ENCODE assay signal across 8 cellular contexts in the genomic region with DNA sequence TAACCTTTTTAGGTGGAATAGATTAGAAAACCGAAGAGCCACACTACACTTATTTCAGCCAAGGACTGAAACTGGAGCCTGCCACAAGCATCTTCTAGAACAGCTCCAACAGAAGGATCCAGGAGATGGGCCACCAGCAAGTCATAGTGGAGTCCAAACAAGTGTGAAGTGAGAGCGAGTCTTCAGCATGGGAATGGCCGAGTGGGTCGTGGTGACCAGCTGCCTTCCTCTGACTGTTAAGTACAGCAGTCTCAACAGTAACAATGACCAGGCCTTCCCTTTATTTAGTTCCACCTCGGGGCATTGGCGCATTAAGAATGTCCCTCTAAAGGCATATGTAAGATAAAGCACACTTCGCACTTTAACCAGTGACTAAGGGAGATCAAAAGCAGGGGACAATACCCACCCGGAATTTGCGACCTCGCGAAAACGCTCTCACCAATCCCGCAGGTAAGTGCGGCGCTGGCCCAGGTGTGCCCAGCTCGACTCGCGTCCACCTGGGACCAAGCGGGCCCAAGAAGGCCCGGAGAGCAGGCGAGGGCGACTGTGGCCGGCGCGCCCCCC. TPM values are rescaled to one million over a fixed set of nuclear protein-coding genes. Genes with fewer than 3 reads are reported as not detected.
DNase-seq lines count a peak whose midpoint lies in the region; ATAC-seq and TF ChIP-seq lines count a peak whose summit lies in the region.

No MANE protein-coding gene starts in this region.

- H3K27me3 Mint-ChIP-seq in CD4-positive, alpha-beta memory T cell = peaks cover 11 to 20% of the 10 kb centered on the region in 2 donors

- H3K4me1 ChIP-seq in CD4-positive, alpha-beta memory T cell (ENCODE audit: insufficient read depth, low read length) = no peaks in the 10 kb centered on the region
- H3K4me1 ChIP-seq in Peyer's patch (no peaks in the 10 kb centered on the region), left ventricle myocardium inferior (peaks cover 14% of the 10 kb centered on the region), parathyroid adenoma (no peaks in the 10 kb centered on the region)

- H3K9me3 Mint-ChIP-seq in CD4-positive, alpha-beta memory T cell = peaks cover 0 to 15% (median 9%) of the 10 kb centered on the region in 8 donors

- no peak for ATAC-seq in HG03097 (IDR thresholded peaks at IDR 0.05; ENCODE audit: low FRiP score, unreplicated experiment)
- no peak for ATAC-seq in HG02588 (IDR thresholded peaks at IDR 0.05; ENCODE audit: unreplicated experiment)

- peaks cover 10% of the 10 kb centered on the region for H3K27me3 ChIP-seq in CD4-positive, alpha-beta memory T cell (ENCODE audit: insufficient read depth, low read length)
- H3K27me3 ChIP-seq in Peyer's patch (no peaks in the 10 kb centered on the region), left ventricle myocardium inferior (ENCODE audit: low read depth) (peaks cover 54% of the 10 kb centered on the region), parathyroid adenoma (ENCODE audit: control insufficient read depth, insufficient read depth, low read length) (no peaks in the 10 kb centered on the region)

- intact Hi-C loops in CD4-positive, alpha-beta memory T cell (cut with micrococcal nuclease) = no loop called here
- intact Hi-C loops in left ventricle myocardium inferior (cut with micrococcal nuclease) = no loop called here

- H3K4me3 ChIP-seq in CD4-positive, alpha-beta memory T cell (ENCODE audit: low read length in 2 of 2) = no peak overlapping the region
- H3K4me3 ChIP-seq in Peyer's patch (peak overlapping the region; percentile 58 to 98 (median 72)), left ventricle myocardium inferior (peak overlapping the region; percentile 79), parathyroid adenoma (ENCODE audit: low read depth, low read length) (peak overlapping the region; percentile 55)

- TF ChIP-seq POLR2A in Peyer's patch (IDR thresholded peaks at IDR 0.05) = no peak

- no peaks in the 10 kb centered on the region for H3K36me3 ChIP-seq in CD4-positive, alpha-beta memory T cell (ENCODE audit: insufficient read depth, low read length)
- H3K36me3 ChIP-seq in Peyer's patch (no peaks in the 10 kb centered on the region), left ventricle myocardium inferior (no peaks in the 10 kb centered on the region), parathyroid adenoma (ENCODE audit: control insufficient read depth, insufficient read depth, low read length) (no peaks in the 10 kb centered on the region)

- no peak overlapping the region for H3K9ac ChIP-seq in parathyroid adenoma

- DNase-seq in CD4-positive, alpha-beta memory T cell = no peak
- peak in 1 of 3 donors; percentile 49 for DNase-seq in Peyer's patch
- no peak for DNase-seq in left ventricle myocardium inferior
- DNase-seq in NCI-H1436 treated with DMSO at 0.1 percent for 48 hours (lab: John Stamatoyannopoulos, UW) = no peak
- DNase-seq in midbrain (lab: John Stamatoyannopoulos, UW) = no peak

- no peaks in the 10 kb centered on the region for H3K36me3 Mint-ChIP-seq in CD4-positive, alpha-beta memory T cell

- peak overlapping the region; percentile 70 for H3K4me2 ChIP-seq in parathyroid adenoma (ENCODE audit: low read length)

- peak overlapping the region in 1 of 7 donors; percentile 53 for H3K27ac Mint-ChIP-seq in CD4-positive, alpha-beta memory T cell

- no peak for TF ChIP-seq CTCF in Peyer's patch (IDR thresholded peaks at IDR 0.05)
- TF ChIP-seq CTCF in left ventricle myocardium inferior (IDR thresholded peaks at IDR 0.05; ENCODE audit: borderline replicate concordance) = no peak
- TF ChIP-seq CTCF in parathyroid adenoma (IDR thresholded peaks at IDR 0.05) = no peak

- H2AFZ ChIP-seq in parathyroid adenoma = peak overlapping the region; percentile 94

- CTCF ChIA-PET in CD4-positive, alpha-beta memory T cell (lab: Charles Lee; ENCODE audit: partially characterized antibody) = no interaction called here

- peaks cover 0 to 10% (median 5%) of the 10 kb centered on the region in 4 donors for H3K4me1 Mint-ChIP-seq in CD4-positive, alpha-beta memory T cell

- no peak overlapping the region for H3K27ac ChIP-seq in CD4-positive, alpha-beta memory T cell (ENCODE audit: low read depth, low read length)
- H3K27ac ChIP-seq in Peyer's patch (peak overlapping the region; percentile 73 to 95 (median 83)), left ventricle myocardium inferior (replicated peaks) (peak overlapping the region; percentile 64), parathyroid adenoma (peak overlapping the region; percentile 80)

- H3K79me2 ChIP-seq in parathyroid adenoma = peaks cover 7% of the 10 kb centered on the region

- POLR2A ChIA-PET in CD4-positive, alpha-beta memory T cell (lab: Charles Lee; ENCODE audit: partially characterized antibody) = no interaction called here

- no peaks in the 10 kb centered on the region for H3K9me3 ChIP-seq in CD4-positive, alpha-beta memory T cell (ENCODE audit: control insufficient read depth in 1 of 2, low read length in 2 of 2)
- H3K9me3 ChIP-seq in Peyer's patch = no peaks in the 10 kb centered on the region
- H3K9me3 ChIP-seq in left ventricle myocardium inferior (replicated peaks) = no peaks in the 10 kb centered on the region
- H3K9me3 ChIP-seq in parathyroid adenoma (ENCODE audit: control insufficient read depth, low read length) = no peaks in the 10 kb centered on the region

- H3K4me3 Mint-ChIP-seq in CD4-positive, alpha-beta memory T cell = peak overlapping the region in 6 of 8 donors; percentile 19 to 57 (median 42)

RNA-seq across cellular contexts. Expression of gene L3MBTL4, which starts 1.1 kb away (rescaled TPM):
- under 1 TPM; 0.49 to 0.53 TPM for total RNA-seq in CD4-positive, alpha-beta memory T cell
- polyA plus RNA-seq in CD4-positive, alpha-beta memory T cell = not detected
- total RNA-seq in Peyer's patch = 10 to 100 TPM in 3 of 4 donors, 1 to 10 TPM in 1; 6.5 to 25.6 (median 13.7) TPM
- total RNA-seq in left ventricle myocardium inferior = 3.5 TPM

Comparison
In these comparisons a context has a peak if more than half of its experiments do, and no peak if none do; other contexts are left out.
1. H3K4me3 ChIP-seq: peak in Peyer's patch (4 of 4), left ventricle myocardium inferior (single experiment) and parathyroid adenoma (single experiment); none in CD4-positive, alpha-beta memory T cell (0 of 2).